In genomic region chr3:12773724-12774105, GRCh38 we compare ENCODE assay signal across 1 cellular context.
TF ChIP-seq lines count a peak whose summit lies in the region.

No MANE protein-coding gene starts in this region.

TF ChIP-seq in IMR-90, 13 proteins besides CTCF, POLR2A, EP300 and RAD21 (continued from another document):
- TF ChIP-seq, protein P1, sequence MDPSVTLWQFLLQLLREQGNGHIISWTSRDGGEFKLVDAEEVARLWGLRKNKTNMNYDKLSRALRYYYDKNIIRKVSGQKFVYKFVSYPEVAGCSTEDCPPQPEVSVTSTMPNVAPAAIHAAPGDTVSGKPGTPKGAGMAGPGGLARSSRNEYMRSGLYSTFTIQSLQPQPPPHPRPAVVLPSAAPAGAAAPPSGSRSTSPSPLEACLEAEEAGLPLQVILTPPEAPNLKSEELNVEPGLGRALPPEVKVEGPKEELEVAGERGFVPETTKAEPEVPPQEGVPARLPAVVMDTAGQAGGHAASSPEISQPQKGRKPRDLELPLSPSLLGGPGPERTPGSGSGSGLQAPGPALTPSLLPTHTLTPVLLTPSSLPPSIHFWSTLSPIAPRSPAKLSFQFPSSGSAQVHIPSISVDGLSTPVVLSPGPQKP (IDR thresholded peaks at IDR 0.05; ENCODE audit: borderline replicate concordance, low read depth, low read length): no peak
TF ChIP-seq in IMR-90: peak in this region for 0.
